12 cellular contexts compared by ENCODE assay signal in the genomic region with DNA sequence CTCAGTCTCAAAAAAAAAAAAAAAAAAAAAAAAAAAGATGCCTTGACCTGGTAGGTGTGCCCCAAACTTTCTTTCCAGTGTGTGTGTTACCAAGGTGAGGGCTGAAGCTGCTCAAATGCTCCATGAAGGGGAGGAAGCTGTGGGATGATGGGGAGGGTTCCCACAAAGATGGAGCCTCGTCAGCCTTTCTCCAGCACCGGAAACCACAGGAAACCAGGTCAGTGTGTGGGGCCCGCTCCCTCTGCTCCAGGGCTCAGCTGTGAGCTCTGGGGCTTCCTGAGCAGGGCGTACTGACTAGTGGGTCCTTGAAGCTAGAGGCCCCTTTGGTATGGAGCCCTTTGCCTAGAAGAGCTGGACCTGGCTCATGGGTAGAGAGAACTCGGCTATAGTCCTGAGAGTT. TPM values are rescaled to one million over a fixed set of nuclear protein-coding genes. Genes with fewer than 3 reads are reported as not detected.
DNase-seq lines count a peak whose midpoint lies in the region; ATAC-seq and TF ChIP-seq lines count a peak whose summit lies in the region.
"Had no signal": no experiment of that assay in that cellular context is flagged by ENCODE, and none has a peak within 500 bp of the region (broad histone marks: within the 10 kb centered on the region; RNA-seq: fewer than 3 reads in every experiment).

No MANE protein-coding gene starts in this region.

- H3K36me3 ChIP-seq in upper lobe of right lung = peaks cover 4% of the 10 kb centered on the region
- H3K36me3 ChIP-seq: uterus had no signal

- H3K27ac Mint-ChIP-seq in immature natural killer cell = peak overlapping the region in 5 of 6 donors; percentile 23 to 80 (median 42)

- intact Hi-C loops in upper lobe of right lung (cut with DNase I) = no loop called here

- H3K9me3 ChIP-seq in upper lobe of right lung = no peaks in the 10 kb centered on the region
- H3K9me3 ChIP-seq: uterus had no signal

- H3K27me3 Mint-ChIP-seq in activated T-cell treated with anti-CD3 and anti-CD28 coated beads, Interleukin-2, amount 50 U/mL, for 4 hours (ENCODE audit: low read depth) = no peaks in the 10 kb centered on the region
- H3K27me3 Mint-ChIP-seq in immature natural killer cell (ENCODE audit: low read depth in 3 of 3) = peaks cover 0 to 2% (median 0%) of the 10 kb centered on the region in 3 donors

- peak; percentile 58 to 64 for ATAC-seq in activated T-cell treated with anti-CD3 and anti-CD28 coated beads, Interleukin-2, amount 50 U/mL, for 4 hours
- no peak for ATAC-seq in upper lobe of right lung
- ATAC-seq in GM21825 (IDR thresholded peaks at IDR 0.05; ENCODE audit: unreplicated experiment) = no peak

- no peak overlapping the region for H3K4me3 ChIP-seq in upper lobe of right lung
- H3K4me3 ChIP-seq: SK-N-MC, uterus had no signal

- peaks cover 20% of the 10 kb centered on the region for H3K4me1 ChIP-seq in upper lobe of right lung
- H3K4me1 ChIP-seq: uterus had no signal

- H3K27me3 ChIP-seq in upper lobe of right lung = no peaks in the 10 kb centered on the region
- H3K27me3 ChIP-seq: uterus had no signal

- H3K9me3 Mint-ChIP-seq in activated T-cell treated with anti-CD3 and anti-CD28 coated beads, Interleukin-2, amount 50 U/mL, for 4 hours = no peaks in the 10 kb centered on the region
- H3K9me3 Mint-ChIP-seq in immature natural killer cell = no peaks in the 10 kb centered on the region

- H3K36me3 Mint-ChIP-seq in activated T-cell treated with anti-CD3 and anti-CD28 coated beads, Interleukin-2, amount 50 U/mL, for 4 hours (ENCODE audit: insufficient read depth) = no peaks in the 10 kb centered on the region
- peaks cover 0 to 4% (median 0%) of the 10 kb centered on the region in 3 donors for H3K36me3 Mint-ChIP-seq in immature natural killer cell

- DNase-seq in stimulated activated CD4-positive, alpha-beta T cell treated with anti-CD3 and anti-CD28 coated beads, Interleukin-15, amount 100 ng/mL, for 24 hours = peak; percentile 62
- no peak for DNase-seq in stimulated activated CD4-positive, alpha-beta T cell treated with anti-CD3 and anti-CD28 coated beads, Interleukin-2, amount 100 ng/mL, for 48 hours
- no peak for DNase-seq in activated T-cell treated with anti-CD3 and anti-CD28 coated beads, Interleukin-2, amount 50 U/mL, for 4 hours
- DNase-seq in immature natural killer cell (no peak), upper lobe of right lung (no peak), GM19240 (ENCODE audit: insufficient read length, low spot score) (no peak), NCI-H510A treated with DMSO at 0.1 percent for 48 hours (lab: John Stamatoyannopoulos, UW) (no peak)
- DNase-seq: NCI-H2029 treated with DMSO at 0.1 percent for 48 hours, uterus had no signal

- H3K4me3 Mint-ChIP-seq in activated T-cell treated with anti-CD3 and anti-CD28 coated beads, Interleukin-2, amount 50 U/mL, for 4 hours = no peak overlapping the region
- peak overlapping the region in 2 of 5 donors; percentile 12 to 25 for H3K4me3 Mint-ChIP-seq in immature natural killer cell

- TF ChIP-seq CTCF in upper lobe of right lung (IDR thresholded peaks at IDR 0.05) = no peak

- peaks cover 37% of the 10 kb centered on the region for H3K4me1 Mint-ChIP-seq in activated T-cell treated with anti-CD3 and anti-CD28 coated beads, Interleukin-2, amount 50 U/mL, for 4 hours (ENCODE audit: low read depth)
- H3K4me1 Mint-ChIP-seq in immature natural killer cell = peaks cover 19 to 25% of the 10 kb centered on the region in 2 donors

- H3K27ac ChIP-seq in upper lobe of right lung = peak overlapping the region; percentile 72
- H3K27ac ChIP-seq: SK-N-MC had no signal

RNA-seq across cellular contexts. Expression of gene IL17RE, which starts 0.7 kb away (rescaled TPM):
- total RNA-seq in activated T-cell treated with anti-CD3 and anti-CD28 coated beads, Interleukin-2, amount 50 U/mL, for 4 hours = under 1 TPM; 0.47 to 0.73 (median 0.61) TPM
- polyA plus RNA-seq in immature natural killer cell = under 1 TPM in 1 of 3 donors, not detected in 2; 0.14 TPM
- total RNA-seq in upper lobe of right lung = 22.6 TPM

RNA-seq across cellular contexts. Expression of gene JAGN1, which starts 11.6 kb away (rescaled TPM):
- 10 to 100 TPM; 39.2 to 42.3 (median 41.2) TPM for total RNA-seq in activated T-cell treated with anti-CD3 and anti-CD28 coated beads, Interleukin-2, amount 50 U/mL, for 4 hours
- 10 to 100 TPM; 36.1 to 50.3 (median 37.9) TPM for polyA plus RNA-seq in immature natural killer cell
- total RNA-seq in upper lobe of right lung = 28.7 TPM

RNA-seq across cellular contexts. Expression of gene IL17RC, which starts 14.9 kb away (rescaled TPM):
- under 1 TPM; 0.27 to 0.53 (median 0.40) TPM for total RNA-seq in activated T-cell treated with anti-CD3 and anti-CD28 coated beads, Interleukin-2, amount 50 U/mL, for 4 hours
- 10 to 100 TPM in 2 of 3 donors, 1 to 10 TPM in 1; 1.7 to 16.5 (median 12.6) TPM for polyA plus RNA-seq in immature natural killer cell
- total RNA-seq in upper lobe of right lung = 26.9 TPM

RNA-seq across cellular contexts. Expression of gene CIDEC, which starts 21.9 kb away (rescaled TPM):
- not detected for total RNA-seq in activated T-cell treated with anti-CD3 and anti-CD28 coated beads, Interleukin-2, amount 50 U/mL, for 4 hours
- polyA plus RNA-seq in immature natural killer cell = not detected
- not detected for total RNA-seq in upper lobe of right lung
- total RNA-seq: lung had no signal

RNA-seq across cellular contexts. Expression of gene CRELD1, which starts 31.7 kb away (rescaled TPM):
- 10 to 100 TPM; 11.0 to 15.6 (median 13.0) TPM for total RNA-seq in activated T-cell treated with anti-CD3 and anti-CD28 coated beads, Interleukin-2, amount 50 U/mL, for 4 hours
- polyA plus RNA-seq in immature natural killer cell = 10 to 100 TPM; 38.9 to 67.8 (median 51.3) TPM
- 51.4 TPM for total RNA-seq in upper lobe of right lung

Comparison
In these comparisons a context has a peak if more than half of its experiments do, and no peak if none do; other contexts are left out.
1. ATAC-seq: peak in activated T-cell treated with anti-CD3 and anti-CD28 coated beads, Interleukin-2, amount 50 U/mL, for 4 hours (2 of 2); none in upper lobe of right lung (single experiment) and GM21825 (single experiment).
2. RNA of gene IL17RE, which starts 0.7 kb away (total RNA-seq): 22.6 TPM in upper lobe of right lung (single experiment); 0.47 to 0.73 TPM in activated T-cell treated with anti-CD3 and anti-CD28 coated beads, Interleukin-2, amount 50 U/mL, for 4 hours; every median in the first group is over 10 times any median in the second.
3. RNA of gene IL17RC, which starts 14.9 kb away (total RNA-seq): 26.9 TPM in upper lobe of right lung (single experiment); 0.27 to 0.53 TPM in activated T-cell treated with anti-CD3 and anti-CD28 coated beads, Interleukin-2, amount 50 U/mL, for 4 hours; every median in the first group is over 10 times any median in the second.